20 cellular contexts compared by ENCODE assay signal in the genomic region with DNA sequence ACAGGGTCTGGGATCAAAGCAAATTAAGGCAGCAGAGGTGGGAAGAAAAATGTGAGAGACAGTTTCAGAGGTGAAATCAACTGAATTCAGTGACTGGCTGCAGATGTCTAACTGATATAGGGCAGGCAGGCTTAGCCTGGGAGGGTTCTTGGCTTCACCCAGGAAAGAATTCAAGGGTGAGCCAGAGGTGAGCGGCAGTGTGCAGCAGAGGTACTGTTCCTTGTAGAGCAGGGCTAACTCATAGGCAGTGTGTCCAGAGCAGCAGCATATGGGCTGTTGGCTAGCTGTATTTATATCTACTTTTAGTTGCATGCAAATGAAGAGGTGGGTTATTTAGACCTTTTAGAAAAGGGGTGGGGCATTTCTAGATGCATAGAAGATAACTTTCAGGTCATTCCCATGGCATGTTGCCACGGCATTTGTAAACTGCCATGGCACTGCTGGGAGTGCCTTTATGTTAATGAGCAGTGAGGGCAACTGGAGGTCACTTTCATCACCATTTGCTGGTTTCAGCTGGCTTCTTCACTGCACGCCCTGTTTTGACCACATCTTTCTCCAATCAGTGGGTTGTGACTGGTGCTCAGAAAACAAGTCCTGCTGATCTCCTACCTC.
DNase-seq lines count a peak whose midpoint lies in the region; ATAC-seq and TF ChIP-seq lines count a peak whose summit lies in the region.
"Had no signal": no experiment of that assay in that cellular context is flagged by ENCODE, and none has a peak within 500 bp of the region (broad histone marks: within the 10 kb centered on the region; RNA-seq: fewer than 3 reads in every experiment).

No MANE protein-coding gene starts in this region.

- H3K36me3 Mint-ChIP-seq in Calu3 (ENCODE audit: insufficient read depth, unreplicated experiment) = no peaks in the 10 kb centered on the region
- no peaks in the 10 kb centered on the region for H3K36me3 Mint-ChIP-seq in effector memory CD8-positive, alpha-beta T cell (ENCODE audit: insufficient read depth)

- H3K4me3 Mint-ChIP-seq in Calu3 (ENCODE audit: low read depth, unreplicated experiment) = no peak overlapping the region
- H3K4me3 Mint-ChIP-seq in effector memory CD8-positive, alpha-beta T cell = no peak overlapping the region
- H3K4me3 Mint-ChIP-seq: activated naive CD8-positive, alpha-beta T cell treated with anti-CD3 and anti-CD28 coated beads, Interleukin-2, amount 10 ng/mL, durations not matched to agents 7 days and 5 days; HFFc6; stimulated activated naive CD8-positive, alpha-beta T cell treated with anti-CD3 and anti-CD28 coated beads, Interleukin-15, amount 100 ng/mL, for 72 hours had no signal

- intact Hi-C loops in Calu3 (cut with micrococcal nuclease; ENCODE audit: unreplicated experiment) = no loop called here

- peak; percentile 38 for DNase-seq in Calu3
- DNase-seq in effector memory CD8-positive, alpha-beta T cell = no peak
- peak; percentile 54 for DNase-seq in myocyte (ENCODE audit: low read depth)
- no peak for DNase-seq in HCEC 1CT
- DNase-seq in NCI-H524 (lab: John Stamatoyannopoulos, UW) = no peak
- no peak for DNase-seq in AG20443 (ENCODE audit: low spot score)
- DNase-seq in globus pallidus (ENCODE audit: low spot score) = no peak
- DNase-seq: activated naive CD8-positive, alpha-beta T cell treated with anti-CD3 and anti-CD28 coated beads, Interleukin-2, amount 10 ng/mL, durations not matched to agents 7 days and 5 days; CD8-positive, alpha-beta memory T cell; EL; HFFc6; NCI-H1092; NCI-H2029 treated with DMSO at 0.1 percent for 48 hours; NCI-H510A; PC-3; stimulated activated CD4-positive, alpha-beta T cell treated with anti-CD3 and anti-CD28 coated beads, Interleukin-1b, Interleukin-23, amount 100 ng/mL, for 48 hours; stimulated activated naive CD8-positive, alpha-beta T cell treated with anti-CD3 and anti-CD28 coated beads, Interleukin-15, amount 100 ng/mL, for 72 hours; T-helper 2 cell had no signal

- no peaks in the 10 kb centered on the region for H3K27me3 Mint-ChIP-seq in Calu3 (ENCODE audit: unreplicated experiment)
- no peaks in the 10 kb centered on the region for H3K27me3 Mint-ChIP-seq in effector memory CD8-positive, alpha-beta T cell
- H3K27me3 Mint-ChIP-seq: activated naive CD8-positive, alpha-beta T cell treated with anti-CD3 and anti-CD28 coated beads, Interleukin-2, amount 10 ng/mL, durations not matched to agents 7 days and 5 days; CD8-positive, alpha-beta memory T cell; stimulated activated naive CD8-positive, alpha-beta T cell treated with anti-CD3 and anti-CD28 coated beads, Interleukin-15, amount 100 ng/mL, for 72 hours had no signal

- peak overlapping the region; percentile 48 for H3K27ac Mint-ChIP-seq in Calu3 (ENCODE audit: unreplicated experiment)
- peak overlapping the region; percentile 12 to 21 for H3K27ac Mint-ChIP-seq in effector memory CD8-positive, alpha-beta T cell
- H3K27ac Mint-ChIP-seq: activated naive CD8-positive, alpha-beta T cell treated with anti-CD3 and anti-CD28 coated beads, Interleukin-2, amount 10 ng/mL, durations not matched to agents 7 days and 5 days; HFFc6; stimulated activated naive CD8-positive, alpha-beta T cell treated with anti-CD3 and anti-CD28 coated beads, Interleukin-15, amount 100 ng/mL, for 72 hours had no signal

- TF ChIP-seq CTCF in Calu3 (IDR thresholded peaks at IDR 0.05; ENCODE audit: unreplicated experiment) = no peak

- no TSS peak for BruUV-seq in Calu3 (replicated peaks; lab: Mats Ljungman, UMichigan)

- H3K9me3 Mint-ChIP-seq in Calu3 (ENCODE audit: low read depth, unreplicated experiment) = no peaks in the 10 kb centered on the region
- H3K9me3 Mint-ChIP-seq in effector memory CD8-positive, alpha-beta T cell = no peaks in the 10 kb centered on the region
- H3K9me3 Mint-ChIP-seq: activated naive CD8-positive, alpha-beta T cell treated with anti-CD3 and anti-CD28 coated beads, Interleukin-2, amount 10 ng/mL, durations not matched to agents 7 days and 5 days; CD8-positive, alpha-beta memory T cell; HFFc6; stimulated activated naive CD8-positive, alpha-beta T cell treated with anti-CD3 and anti-CD28 coated beads, Interleukin-15, amount 100 ng/mL, for 72 hours had no signal

- ATAC-seq in HG02642 (IDR thresholded peaks at IDR 0.05; ENCODE audit: poor library complexity, unreplicated experiment) = peak; percentile 36
- no peak for ATAC-seq in effector memory CD8-positive, alpha-beta T cell (replicated peaks)
- ATAC-seq: PC-3; sciatic nerve; stimulated activated naive CD8-positive, alpha-beta T cell treated with anti-CD3 and anti-CD28 coated beads, Interleukin-15, amount 100 ng/mL, for 72 hours had no signal

- CTCF ChIA-PET in Calu3 (lab: Charles Lee) = interaction anchor here (0.6 kb wide), 1 partner anchor 689 kb away, joined by 5 read pairs; no protein-coding TSS in a partner anchor

- H3K4me1 Mint-ChIP-seq in Calu3 (ENCODE audit: low read depth, unreplicated experiment) = peaks cover 19% of the 10 kb centered on the region
- peaks cover 12 to 19% of the 10 kb centered on the region in 2 donors for H3K4me1 Mint-ChIP-seq in effector memory CD8-positive, alpha-beta T cell (ENCODE audit: low read depth in 2 of 2)

Comparison
In these comparisons a context has a peak if more than half of its experiments do, and no peak if none do; other contexts are left out.
1. DNase-seq: peak in Calu3 (single experiment) and myocyte (single experiment); none in effector memory CD8-positive, alpha-beta T cell (0 of 3), HCEC 1CT (single experiment), NCI-H524 (0 of 2), AG20443 (single experiment) and globus pallidus (single experiment).